Comparison of ENCODE assay signal across 23 cellular contexts in the genomic region with DNA sequence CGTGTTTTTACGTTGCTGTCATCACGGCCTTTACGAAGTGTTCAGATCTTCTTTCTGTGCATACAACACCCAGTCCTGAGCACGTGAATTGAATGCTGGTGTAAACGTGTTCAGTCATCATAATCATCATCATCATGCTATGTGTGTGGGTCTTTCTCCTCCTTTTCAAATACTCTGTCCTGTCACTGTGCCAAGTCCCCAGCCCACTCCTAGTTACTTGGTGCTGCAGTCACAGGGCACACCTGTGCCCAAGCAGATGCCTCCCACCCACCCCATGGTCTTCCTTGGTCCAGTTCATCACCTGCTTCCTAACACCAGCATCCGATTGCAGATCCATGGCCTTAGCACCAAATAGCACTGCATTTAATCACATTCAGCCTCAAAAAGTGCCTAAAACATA.
"Had no signal": no experiment of that assay in that cellular context is flagged by ENCODE, and none has a peak within 500 bp of the region (broad histone marks: within the 10 kb centered on the region; RNA-seq: fewer than 3 reads in every experiment).

No MANE protein-coding gene starts in this region.

- H3K36me3 ChIP-seq: colonic mucosa, esophagus squamous epithelium, gastrocnemius medialis, heart right ventricle, left lung, lower lobe of right lung had no signal

- H3K9me3 ChIP-seq: colonic mucosa, esophagus squamous epithelium, gastrocnemius medialis, heart right ventricle, left lung, lower lobe of right lung had no signal

- H3K36me3 Mint-ChIP-seq: memory B cell had no signal

- H3K4me1 Mint-ChIP-seq: memory B cell had no signal

- H3K4me3 ChIP-seq: colonic mucosa, esophagus squamous epithelium, gastrocnemius medialis, heart right ventricle, left lung, lower lobe of right lung had no signal

- H3K9me3 Mint-ChIP-seq: dendritic cell treated with granulocyte-macrophage colony-stimulating factor and Interleukin-4, amounts not matched to agents 40 ng/mL and 50 ng/mL, for 4 days; effector memory CD8-positive, alpha-beta T cell; memory B cell had no signal

- FAIRE-seq: endothelial cell of umbilical vein, islet of Langerhans, keratinocyte had no signal

- H3K27me3 ChIP-seq: colonic mucosa had no signal

- ATAC-seq: effector memory CD8-positive, alpha-beta T cell; gastrocnemius medialis; heart right ventricle; left cardiac atrium; left lung; left ventricle myocardium superior; lower lobe of right lung had no signal

- H3K27ac ChIP-seq: colonic mucosa, esophagus squamous epithelium, gastrocnemius medialis, heart right ventricle, left lung, lower lobe of right lung had no signal

- H3K4me1 ChIP-seq: colonic mucosa, esophagus squamous epithelium, gastrocnemius medialis, left lung, lower lobe of right lung had no signal

- DNase-seq: colonic mucosa; cortex of kidney; effector CD8-positive, alpha-beta T cell; effector memory CD8-positive, alpha-beta T cell; esophagus squamous epithelium; foreskin fibroblast; foreskin melanocyte; gastrocnemius medialis; glutamatergic neuron; heart right ventricle; hippocampal formation; left cardiac atrium; left lung; left ventricle myocardium superior; lower lobe of right lung; mammary epithelial cell; mesendoderm; midbrain had no signal

- H3K4me3 Mint-ChIP-seq: dendritic cell treated with granulocyte-macrophage colony-stimulating factor and Interleukin-4, amounts not matched to agents 40 ng/mL and 50 ng/mL, for 4 days; effector memory CD8-positive, alpha-beta T cell; memory B cell had no signal

- H3K27me3 Mint-ChIP-seq: dendritic cell treated with granulocyte-macrophage colony-stimulating factor and Interleukin-4, amounts not matched to agents 40 ng/mL and 50 ng/mL, for 4 days had no signal

- H3K27ac Mint-ChIP-seq: dendritic cell treated with granulocyte-macrophage colony-stimulating factor and Interleukin-4, amounts not matched to agents 40 ng/mL and 50 ng/mL, for 4 days; effector memory CD8-positive, alpha-beta T cell; memory B cell had no signal
